1 cellular context compared by ENCODE assay signal in the genomic region with DNA sequence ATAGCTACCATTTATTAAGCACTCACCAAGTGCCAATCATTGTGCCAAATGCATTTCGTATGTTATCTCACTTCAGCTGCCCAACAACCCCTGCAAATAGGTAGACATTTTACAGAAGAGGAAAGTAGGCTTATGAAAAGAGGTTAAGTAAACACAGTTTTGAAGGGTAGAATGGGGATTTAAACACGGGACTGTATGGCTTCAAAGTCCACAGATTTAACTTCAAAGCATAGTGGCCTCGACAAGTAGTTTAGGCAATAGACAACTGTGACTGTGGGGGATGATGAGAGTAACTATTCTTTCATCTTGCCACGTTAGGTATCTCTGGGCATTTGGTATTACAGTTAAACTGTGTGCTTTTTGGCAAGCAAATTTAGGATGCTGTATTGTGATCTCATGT.
TF ChIP-seq lines count a peak whose summit lies in the region.

No MANE protein-coding gene starts in this region.

TF ChIP-seq in HepG2, 621 proteins besides CTCF, POLR2A, EP300 and RAD21 (continued from another document and continues in another):
- TF ChIP-seq, protein P1, sequence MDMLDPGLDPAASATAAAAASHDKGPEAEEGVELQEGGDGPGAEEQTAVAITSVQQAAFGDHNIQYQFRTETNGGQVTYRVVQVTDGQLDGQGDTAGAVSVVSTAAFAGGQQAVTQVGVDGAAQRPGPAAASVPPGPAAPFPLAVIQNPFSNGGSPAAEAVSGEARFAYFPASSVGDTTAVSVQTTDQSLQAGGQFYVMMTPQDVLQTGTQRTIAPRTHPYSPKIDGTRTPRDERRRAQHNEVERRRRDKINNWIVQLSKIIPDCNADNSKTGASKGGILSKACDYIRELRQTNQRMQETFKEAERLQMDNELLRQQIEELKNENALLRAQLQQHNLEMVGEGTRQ (IDR thresholded peaks at IDR 0.05; ENCODE audit: low read depth, low read length), result no peak
- TF ChIP-seq, protein P1 (CRISPR knock-in tag; IDR thresholded peaks at IDR 0.05; ENCODE audit: borderline replicate concordance), result no peak
- TF ChIP-seq ZNF101 (CRISPR knock-in tag; IDR thresholded peaks at IDR 0.05; ENCODE audit: borderline replicate concordance, low read depth), result no peak
- TF ChIP-seq, protein P2, sequence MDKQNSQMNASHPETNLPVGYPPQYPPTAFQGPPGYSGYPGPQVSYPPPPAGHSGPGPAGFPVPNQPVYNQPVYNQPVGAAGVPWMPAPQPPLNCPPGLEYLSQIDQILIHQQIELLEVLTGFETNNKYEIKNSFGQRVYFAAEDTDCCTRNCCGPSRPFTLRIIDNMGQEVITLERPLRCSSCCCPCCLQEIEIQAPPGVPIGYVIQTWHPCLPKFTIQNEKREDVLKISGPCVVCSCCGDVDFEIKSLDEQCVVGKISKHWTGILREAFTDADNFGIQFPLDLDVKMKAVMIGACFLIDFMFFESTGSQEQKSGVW (CRISPR knock-in tag; IDR thresholded peaks at IDR 0.05; ENCODE audit: borderline replicate concordance), result no peak
- TF ChIP-seq SCMH1 (CRISPR knock-in tag; IDR thresholded peaks at IDR 0.05; ENCODE audit: borderline replicate concordance), result no peak
- no peak for TF ChIP-seq CHD2 (IDR thresholded peaks at IDR 0.05; ENCODE audit: low read depth, low read length)
- 0 out of 2 replicates have a peak, but pooled peaks have one; percentile 45 for TF ChIP-seq TOE1 (CRISPR knock-in tag; IDR thresholded peaks at IDR 0.05)
- no peak for TF ChIP-seq ZNF572 (CRISPR knock-in tag; IDR thresholded peaks at IDR 0.05)
- TF ChIP-seq ZNF234 (CRISPR knock-in tag; conservative IDR thresholded peaks at IDR 0.05), result no peak
- TF ChIP-seq HMG20B (CRISPR knock-in tag; conservative IDR thresholded peaks at IDR 0.05), result peak; percentile 97
- TF ChIP-seq, protein P3, sequence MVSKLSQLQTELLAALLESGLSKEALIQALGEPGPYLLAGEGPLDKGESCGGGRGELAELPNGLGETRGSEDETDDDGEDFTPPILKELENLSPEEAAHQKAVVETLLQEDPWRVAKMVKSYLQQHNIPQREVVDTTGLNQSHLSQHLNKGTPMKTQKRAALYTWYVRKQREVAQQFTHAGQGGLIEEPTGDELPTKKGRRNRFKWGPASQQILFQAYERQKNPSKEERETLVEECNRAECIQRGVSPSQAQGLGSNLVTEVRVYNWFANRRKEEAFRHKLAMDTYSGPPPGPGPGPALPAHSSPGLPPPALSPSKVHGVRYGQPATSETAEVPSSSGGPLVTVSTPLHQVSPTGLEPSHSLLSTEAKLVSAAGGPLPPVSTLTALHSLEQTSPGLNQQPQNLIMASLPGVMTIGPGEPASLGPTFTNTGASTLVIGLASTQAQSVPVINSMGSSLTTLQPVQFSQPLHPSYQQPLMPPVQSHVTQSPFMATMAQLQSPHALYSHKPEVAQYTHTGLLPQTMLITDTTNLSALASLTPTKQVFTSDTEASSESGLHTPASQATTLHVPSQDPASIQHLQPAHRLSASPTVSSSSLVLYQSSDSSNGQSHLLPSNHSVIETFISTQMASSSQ (IDR thresholded peaks at IDR 0.05; ENCODE audit: low read depth), result peak; percentile 59
- TF ChIP-seq, protein P3 (CRISPR knock-in tag; IDR thresholded peaks at IDR 0.05; ENCODE audit: borderline replicate concordance), result peak; percentile 88
- TF ChIP-seq, protein P4, sequence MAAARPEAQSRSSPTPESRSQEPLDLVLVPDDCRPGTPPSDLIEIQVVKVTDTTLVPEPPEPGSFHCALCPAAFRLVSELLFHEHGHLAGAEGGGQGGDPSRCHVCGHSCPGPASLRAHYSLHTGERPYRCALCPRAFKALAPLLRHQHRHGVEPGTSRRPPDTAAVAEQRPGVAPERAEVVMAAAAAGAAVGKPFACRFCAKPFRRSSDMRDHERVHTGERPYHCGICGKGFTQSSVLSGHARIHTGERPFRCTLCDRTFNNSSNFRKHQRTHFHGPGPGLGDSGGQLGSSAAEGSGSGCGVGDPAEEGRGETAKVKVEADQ (CRISPR knock-in tag; IDR thresholded peaks at IDR 0.05; ENCODE audit: borderline replicate concordance), result peak; percentile 62; the same call in 1 of the 2 replicates
- no peak for TF ChIP-seq ZNF570 (CRISPR knock-in tag; IDR thresholded peaks at IDR 0.05; ENCODE audit: borderline replicate concordance)
- TF ChIP-seq, protein P5, sequence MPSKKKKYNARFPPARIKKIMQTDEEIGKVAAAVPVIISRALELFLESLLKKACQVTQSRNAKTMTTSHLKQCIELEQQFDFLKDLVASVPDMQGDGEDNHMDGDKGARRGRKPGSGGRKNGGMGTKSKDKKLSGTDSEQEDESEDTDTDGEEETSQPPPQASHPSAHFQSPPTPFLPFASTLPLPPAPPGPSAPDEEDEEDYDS (CRISPR knock-in tag; IDR thresholded peaks at IDR 0.05), result peak; percentile 51; the same call in 1 of the 2 replicates
- TF ChIP-seq GATAD1 (CRISPR knock-in tag; IDR thresholded peaks at IDR 0.05), result peak; percentile 26; the same call in 1 of the 2 replicates
- TF ChIP-seq NCOA2 (CRISPR knock-in tag; IDR thresholded peaks at IDR 0.05), result peak; percentile 98
- peak; percentile 100 for TF ChIP-seq ISL2 (CRISPR knock-in tag; IDR thresholded peaks at IDR 0.05)
- no peak for TF ChIP-seq NRL (CRISPR knock-in tag; IDR thresholded peaks at IDR 0.05; ENCODE audit: borderline replicate concordance)
- TF ChIP-seq ZNF619 (CRISPR knock-in tag; IDR thresholded peaks at IDR 0.05), result no peak
- 0 out of 2 replicates have a peak, but pooled peaks have one; percentile 11 for TF ChIP-seq ZNF3 (CRISPR knock-in tag; IDR thresholded peaks at IDR 0.05)
- TF ChIP-seq, protein P6, sequence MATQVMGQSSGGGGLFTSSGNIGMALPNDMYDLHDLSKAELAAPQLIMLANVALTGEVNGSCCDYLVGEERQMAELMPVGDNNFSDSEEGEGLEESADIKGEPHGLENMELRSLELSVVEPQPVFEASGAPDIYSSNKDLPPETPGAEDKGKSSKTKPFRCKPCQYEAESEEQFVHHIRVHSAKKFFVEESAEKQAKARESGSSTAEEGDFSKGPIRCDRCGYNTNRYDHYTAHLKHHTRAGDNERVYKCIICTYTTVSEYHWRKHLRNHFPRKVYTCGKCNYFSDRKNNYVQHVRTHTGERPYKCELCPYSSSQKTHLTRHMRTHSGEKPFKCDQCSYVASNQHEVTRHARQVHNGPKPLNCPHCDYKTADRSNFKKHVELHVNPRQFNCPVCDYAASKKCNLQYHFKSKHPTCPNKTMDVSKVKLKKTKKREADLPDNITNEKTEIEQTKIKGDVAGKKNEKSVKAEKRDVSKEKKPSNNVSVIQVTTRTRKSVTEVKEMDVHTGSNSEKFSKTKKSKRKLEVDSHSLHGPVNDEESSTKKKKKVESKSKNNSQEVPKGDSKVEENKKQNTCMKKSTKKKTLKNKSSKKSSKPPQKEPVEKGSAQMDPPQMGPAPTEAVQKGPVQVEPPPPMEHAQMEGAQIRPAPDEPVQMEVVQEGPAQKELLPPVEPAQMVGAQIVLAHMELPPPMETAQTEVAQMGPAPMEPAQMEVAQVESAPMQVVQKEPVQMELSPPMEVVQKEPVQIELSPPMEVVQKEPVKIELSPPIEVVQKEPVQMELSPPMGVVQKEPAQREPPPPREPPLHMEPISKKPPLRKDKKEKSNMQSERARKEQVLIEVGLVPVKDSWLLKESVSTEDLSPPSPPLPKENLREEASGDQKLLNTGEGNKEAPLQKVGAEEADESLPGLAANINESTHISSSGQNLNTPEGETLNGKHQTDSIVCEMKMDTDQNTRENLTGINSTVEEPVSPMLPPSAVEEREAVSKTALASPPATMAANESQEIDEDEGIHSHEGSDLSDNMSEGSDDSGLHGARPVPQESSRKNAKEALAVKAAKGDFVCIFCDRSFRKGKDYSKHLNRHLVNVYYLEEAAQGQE (IDR thresholded peaks at IDR 0.05; ENCODE audit: borderline replicate concordance in 1 of 2, low read depth in 1 of 2, low read length in 2 of 2), result peak in 1 of 2 experiments; percentile 51; a peak in 1 of 4 replicates
- TF ChIP-seq, protein P7, sequence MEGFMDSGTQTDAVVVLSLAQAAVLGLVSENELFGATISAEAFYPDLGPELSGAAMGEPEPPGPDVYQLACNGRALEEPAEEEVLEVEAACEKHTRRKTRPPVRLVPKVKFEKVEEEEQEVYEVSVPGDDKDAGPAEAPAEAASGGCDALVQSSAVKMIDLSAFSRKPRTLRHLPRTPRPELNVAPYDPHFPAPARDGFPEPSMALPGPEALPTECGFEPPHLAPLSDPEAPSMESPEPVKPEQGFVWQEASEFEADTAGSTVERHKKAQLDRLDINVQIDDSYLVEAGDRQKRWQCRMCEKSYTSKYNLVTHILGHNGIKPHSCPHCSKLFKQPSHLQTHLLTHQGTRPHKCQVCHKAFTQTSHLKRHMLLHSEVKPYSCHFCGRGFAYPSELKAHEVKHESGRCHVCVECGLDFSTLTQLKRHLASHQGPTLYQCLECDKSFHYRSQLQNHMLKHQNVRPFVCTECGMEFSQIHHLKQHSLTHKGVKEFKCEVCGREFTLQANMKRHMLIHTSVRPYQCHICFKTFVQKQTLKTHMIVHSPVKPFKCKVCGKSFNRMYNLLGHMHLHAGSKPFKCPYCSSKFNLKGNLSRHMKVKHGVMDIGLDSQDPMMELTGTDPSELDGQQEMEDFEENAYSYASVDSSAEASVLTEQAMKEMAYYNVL (CRISPR knock-in tag; IDR thresholded peaks at IDR 0.05; ENCODE audit: borderline replicate concordance), result peak; percentile 94
- peak; percentile 78 for TF ChIP-seq SKI (IDR thresholded peaks at IDR 0.05; ENCODE audit: partially characterized antibody)
- no peak for TF ChIP-seq ZNF616 (CRISPR knock-in tag; IDR thresholded peaks at IDR 0.05; ENCODE audit: low read depth)
- no peak for TF ChIP-seq POLR2G (IDR thresholded peaks at IDR 0.05; ENCODE audit: low read depth, low read length)
- peak; percentile 89 for TF ChIP-seq ELF3 (CRISPR knock-in tag; IDR thresholded peaks at IDR 0.05)
- TF ChIP-seq, protein P8, sequence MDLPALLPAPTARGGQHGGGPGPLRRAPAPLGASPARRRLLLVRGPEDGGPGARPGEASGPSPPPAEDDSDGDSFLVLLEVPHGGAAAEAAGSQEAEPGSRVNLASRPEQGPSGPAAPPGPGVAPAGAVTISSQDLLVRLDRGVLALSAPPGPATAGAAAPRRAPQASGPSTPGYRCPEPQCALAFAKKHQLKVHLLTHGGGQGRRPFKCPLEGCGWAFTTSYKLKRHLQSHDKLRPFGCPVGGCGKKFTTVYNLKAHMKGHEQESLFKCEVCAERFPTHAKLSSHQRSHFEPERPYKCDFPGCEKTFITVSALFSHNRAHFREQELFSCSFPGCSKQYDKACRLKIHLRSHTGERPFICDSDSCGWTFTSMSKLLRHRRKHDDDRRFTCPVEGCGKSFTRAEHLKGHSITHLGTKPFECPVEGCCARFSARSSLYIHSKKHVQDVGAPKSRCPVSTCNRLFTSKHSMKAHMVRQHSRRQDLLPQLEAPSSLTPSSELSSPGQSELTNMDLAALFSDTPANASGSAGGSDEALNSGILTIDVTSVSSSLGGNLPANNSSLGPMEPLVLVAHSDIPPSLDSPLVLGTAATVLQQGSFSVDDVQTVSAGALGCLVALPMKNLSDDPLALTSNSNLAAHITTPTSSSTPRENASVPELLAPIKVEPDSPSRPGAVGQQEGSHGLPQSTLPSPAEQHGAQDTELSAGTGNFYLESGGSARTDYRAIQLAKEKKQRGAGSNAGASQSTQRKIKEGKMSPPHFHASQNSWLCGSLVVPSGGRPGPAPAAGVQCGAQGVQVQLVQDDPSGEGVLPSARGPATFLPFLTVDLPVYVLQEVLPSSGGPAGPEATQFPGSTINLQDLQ (CRISPR knock-in tag; IDR thresholded peaks at IDR 0.05), result no peak
- TF ChIP-seq, protein P9, sequence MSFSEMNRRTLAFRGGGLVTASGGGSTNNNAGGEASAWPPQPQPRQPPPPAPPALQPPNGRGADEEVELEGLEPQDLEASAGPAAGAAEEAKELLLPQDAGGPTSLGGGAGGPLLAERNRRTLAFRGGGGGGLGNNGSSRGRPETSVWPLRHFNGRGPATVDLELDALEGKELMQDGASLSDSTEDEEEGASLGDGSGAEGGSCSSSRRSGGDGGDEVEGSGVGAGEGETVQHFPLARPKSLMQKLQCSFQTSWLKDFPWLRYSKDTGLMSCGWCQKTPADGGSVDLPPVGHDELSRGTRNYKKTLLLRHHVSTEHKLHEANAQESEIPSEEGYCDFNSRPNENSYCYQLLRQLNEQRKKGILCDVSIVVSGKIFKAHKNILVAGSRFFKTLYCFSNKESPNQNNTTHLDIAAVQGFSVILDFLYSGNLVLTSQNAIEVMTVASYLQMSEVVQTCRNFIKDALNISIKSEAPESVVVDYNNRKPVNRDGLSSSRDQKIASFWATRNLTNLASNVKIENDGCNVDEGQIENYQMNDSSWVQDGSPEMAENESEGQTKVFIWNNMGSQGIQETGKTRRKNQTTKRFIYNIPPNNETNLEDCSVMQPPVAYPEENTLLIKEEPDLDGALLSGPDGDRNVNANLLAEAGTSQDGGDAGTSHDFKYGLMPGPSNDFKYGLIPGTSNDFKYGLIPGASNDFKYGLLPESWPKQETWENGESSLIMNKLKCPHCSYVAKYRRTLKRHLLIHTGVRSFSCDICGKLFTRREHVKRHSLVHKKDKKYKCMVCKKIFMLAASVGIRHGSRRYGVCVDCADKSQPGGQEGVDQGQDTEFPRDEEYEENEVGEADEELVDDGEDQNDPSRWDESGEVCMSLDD (CRISPR knock-in tag; IDR thresholded peaks at IDR 0.05; ENCODE audit: borderline replicate concordance), result no peak
- TF ChIP-seq ERF (CRISPR knock-in tag; IDR thresholded peaks at IDR 0.05), result peak; percentile 92
- TF ChIP-seq TEAD3 (CRISPR knock-in tag; optimal IDR thresholded peaks at IDR 0.05; ENCODE audit: borderline replicate concordance), result peak; percentile 93
- peak; percentile 37; the same call in 1 of the 2 replicates for TF ChIP-seq ZNF121 (CRISPR knock-in tag; IDR thresholded peaks at IDR 0.05)
- TF ChIP-seq KAT8 (CRISPR knock-in tag; IDR thresholded peaks at IDR 0.05), result peak; percentile 69; the same call in 1 of the 2 replicates
- TF ChIP-seq, protein P10, sequence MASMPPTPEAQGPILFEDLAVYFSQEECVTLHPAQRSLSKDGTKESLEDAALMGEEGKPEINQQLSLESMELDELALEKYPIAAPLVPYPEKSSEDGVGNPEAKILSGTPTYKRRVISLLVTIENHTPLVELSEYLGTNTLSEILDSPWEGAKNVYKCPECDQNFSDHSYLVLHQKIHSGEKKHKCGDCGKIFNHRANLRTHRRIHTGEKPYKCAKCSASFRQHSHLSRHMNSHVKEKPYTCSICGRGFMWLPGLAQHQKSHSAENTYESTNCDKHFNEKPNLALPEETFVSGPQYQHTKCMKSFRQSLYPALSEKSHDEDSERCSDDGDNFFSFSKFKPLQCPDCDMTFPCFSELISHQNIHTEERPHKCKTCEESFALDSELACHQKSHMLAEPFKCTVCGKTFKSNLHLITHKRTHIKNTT (CRISPR knock-in tag; IDR thresholded peaks at IDR 0.05), result no peak
